8 cellular contexts compared by ENCODE assay signal in genomic region chr16:2471016-2471652, GRCh38. TPM values are rescaled to one million over a fixed set of nuclear protein-coding genes. Genes with fewer than 3 reads are reported as not detected.
DNase-seq lines count a peak whose midpoint lies in the region; ATAC-seq and TF ChIP-seq lines count a peak whose summit lies in the region.

NTN3 (plus strand) TSS chr16:2471297; CDS start chr16:2471702, 405 bp downstream.

- no peak within 1 kb of the TSS for H3K27ac ChIP-seq in cardiac muscle cell
- peak within 1 kb of the TSS; percentile 93 for H3K27ac ChIP-seq in hepatocyte
- no peak within 1 kb of the TSS for H3K27ac ChIP-seq in upper lobe of left lung

- no peaks in the 10 kb centered on the region for H3K36me3 ChIP-seq in cardiac muscle cell
- no peaks in the 10 kb centered on the region for H3K36me3 ChIP-seq in hepatocyte (replicated peaks; ENCODE audit: insufficient read depth, low read depth)
- H3K36me3 ChIP-seq in upper lobe of left lung: no peaks in the 10 kb centered on the region

- H3K4me2 ChIP-seq in hepatocyte: peak within 1 kb of the TSS; percentile 98

- H3K9me2 ChIP-seq in hepatocyte (replicated peaks; ENCODE audit: insufficient read depth): no peaks in the 10 kb centered on the region

- WGBS in hepatocyte (ENCODE audit: low lambda C conversion rate, missing lambda C conversion rate): under 1% methylated on average over 29 of the region's 59 CpGs
- 0% methylated on average over 8 of the region's 59 CpGs; no CpG with 5 or more reads in 1 of the 2 donors for WGBS in upper lobe of left lung, 2 donors

- no peak for TF ChIP-seq EP300 in upper lobe of left lung (IDR thresholded peaks at IDR 0.05)

- H2AFZ ChIP-seq in hepatocyte: peak within 1 kb of the TSS; percentile 63

- H3K79me2 ChIP-seq in hepatocyte: peaks cover 14% of the 10 kb centered on the region

- DNase-seq in cardiac muscle cell (ENCODE audit: low read depth in 1 of 2, low spot score in 1 of 2): peak in 1 of 2 donors; percentile 78
- DNase-seq in Right ventricle myocardium inferior (ENCODE audit: missing footprints): no peak
- DNase-seq in RPMI8226: peak; percentile 29
- peak; percentile 84 for DNase-seq in hepatocyte (ENCODE audit: low spot score)
- peak in 1 of 2 donors; percentile 88 for DNase-seq in upper lobe of left lung
- DNase-seq in posterior vena cava (ENCODE audit: low spot score): no peak

- H3K27me3 ChIP-seq in cardiac muscle cell: peaks cover 6% of the 10 kb centered on the region
- H3K27me3 ChIP-seq in hepatocyte: peaks cover 8% of the 10 kb centered on the region
- peaks cover 4 to 58% (median 31%) of the 10 kb centered on the region in 4 donors for H3K27me3 ChIP-seq in upper lobe of left lung

- H4K20me1 ChIP-seq in hepatocyte (ENCODE audit: insufficient read depth, poor library complexity, severe bottlenecking): peaks cover 5% of the 10 kb centered on the region

- H3K9me3 ChIP-seq in cardiac muscle cell (ENCODE audit: low read depth) (no peaks in the 10 kb centered on the region), hepatocyte (ENCODE audit: low read depth) (no peaks in the 10 kb centered on the region), upper lobe of left lung (no peaks in the 10 kb centered on the region)

- peak within 1 kb of the TSS; percentile 30 for H3K4me3 ChIP-seq in cardiac muscle cell
- H3K4me3 ChIP-seq in hepatocyte: peak within 1 kb of the TSS; percentile 55
- peak within 1 kb of the TSS in 3 of 4 donors; percentile 11 to 31 (median 31) for H3K4me3 ChIP-seq in upper lobe of left lung

- intact Hi-C loops in Right ventricle myocardium inferior (cut with DNase I): no loop called here
- intact Hi-C loops in posterior vena cava (cut with DNase I): no loop called here

- H3K4me1 ChIP-seq in cardiac muscle cell (ENCODE audit: low read depth): peaks cover 41% of the 10 kb centered on the region
- peaks cover 63% of the 10 kb centered on the region for H3K4me1 ChIP-seq in hepatocyte (ENCODE audit: insufficient read depth)
- peaks cover 46 to 83% (median 56%) of the 10 kb centered on the region in 4 donors for H3K4me1 ChIP-seq in upper lobe of left lung

- TF ChIP-seq POLR2A in upper lobe of left lung (IDR thresholded peaks at IDR 0.05): no peak

- ATAC-seq in Right ventricle myocardium inferior (no peak), upper lobe of left lung (ENCODE audit: low FRiP score in 2 of 2) (no peak), HG03571 (IDR thresholded peaks at IDR 0.05; ENCODE audit: unreplicated experiment) (no peak), HG02885 (IDR thresholded peaks at IDR 0.05; ENCODE audit: poor library complexity, unreplicated experiment) (no peak)

- no peak for TF ChIP-seq CTCF in cardiac muscle cell (IDR thresholded peaks at IDR 0.05; ENCODE audit: low read depth, low read length)
- TF ChIP-seq CTCF in hepatocyte (IDR thresholded peaks at IDR 0.05; ENCODE audit: poor library complexity): no peak
- TF ChIP-seq CTCF in upper lobe of left lung (IDR thresholded peaks at IDR 0.05): no peak

RNA-seq across cellular contexts. Expression of gene NTN3, which starts in this region (rescaled TPM):
- total RNA-seq in cardiac muscle cell (9.4 and 20.5 TPM in 2 replicates), Right ventricle myocardium inferior (0.19 TPM), hepatocyte (4.5 and 4.8 TPM in 2 replicates), upper lobe of left lung (not detected), posterior vena cava (under 1 TPM in 1 of 2 donors, not detected in 1; 0.29 TPM)
- polyA plus RNA-seq in cardiac muscle cell (1.6 and 5.6 TPM in 2 replicates), hepatocyte (1.1 and 2.4 TPM in 2 replicates)

Comparison
In these comparisons a context has a peak if more than half of its experiments do, and no peak if none do; other contexts are left out.
1. DNase-seq: peak in RPMI8226 (single experiment) and hepatocyte (single experiment); none in Right ventricle myocardium inferior (single experiment) and posterior vena cava (single experiment).
2. Peak in every context shown above with its lines, with median percentiles within 50 percentile points of each other: H3K4me3 ChIP-seq.